Comparison of ENCODE assay signal across 13 cellular contexts in the genomic region with DNA sequence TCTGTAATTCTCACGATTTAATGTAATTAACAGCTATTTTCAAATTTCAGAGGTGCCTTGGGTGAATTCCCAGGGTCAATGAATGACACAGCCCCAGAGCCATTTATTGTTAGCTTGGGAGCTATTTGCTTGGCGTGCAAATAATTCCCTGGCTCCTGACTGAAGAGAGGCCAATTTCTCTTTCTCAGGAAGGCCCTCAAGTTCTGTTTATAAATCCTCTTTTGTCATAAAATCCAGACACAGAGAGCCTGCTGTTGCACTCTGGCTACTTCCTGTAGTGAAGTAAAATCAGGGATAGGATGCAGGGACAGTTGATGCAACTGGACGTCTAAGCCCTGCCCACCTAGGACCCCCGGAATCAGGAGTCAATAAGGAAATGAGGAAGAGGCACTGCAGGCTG.
DNase-seq lines count a peak whose midpoint lies in the region; ATAC-seq and FAIRE-seq lines count a peak whose summit lies in the region.
"Had no signal": no experiment of that assay in that cellular context is flagged by ENCODE, and none has a peak within 500 bp of the region (broad histone marks: within the 10 kb centered on the region; RNA-seq: fewer than 3 reads in every experiment).

No MANE protein-coding gene starts in this region.

- H3K4me1 Mint-ChIP-seq in CD4-positive, alpha-beta memory T cell, result no peaks in the 10 kb centered on the region
- H3K4me1 Mint-ChIP-seq: naive thymus-derived CD8-positive, alpha-beta T cell had no signal

- H3K9me3 Mint-ChIP-seq in CD4-positive, alpha-beta memory T cell, result peaks cover 0 to 4% (median 0%) of the 10 kb centered on the region in 8 donors

- no peaks in the 10 kb centered on the region for H3K36me3 Mint-ChIP-seq in CD4-positive, alpha-beta memory T cell
- H3K36me3 Mint-ChIP-seq: activated naive CD4-positive, alpha-beta T cell treated with anti-CD3 and anti-CD28 coated beads, Interleukin-2, amount 50 U/mL, for 72 hours had no signal

- H3K36me3 ChIP-seq in CD4-positive, alpha-beta memory T cell (ENCODE audit: insufficient read depth, low read length), result no peaks in the 10 kb centered on the region
- H3K36me3 ChIP-seq: BE2C had no signal

- no peaks in the 10 kb centered on the region for H3K4me1 ChIP-seq in CD4-positive, alpha-beta memory T cell (ENCODE audit: insufficient read depth, low read length)

- peak; percentile 9 for FAIRE-seq in urothelium cell line (lab: Jason Lieb, UNC)

- H3K4me3 ChIP-seq in CD4-positive, alpha-beta memory T cell (ENCODE audit: low read length in 2 of 2), result no peak overlapping the region

- peak overlapping the region; percentile 57 for H3K27ac ChIP-seq in cingulate gyrus (ENCODE audit: low read depth, low read length)
- no peak overlapping the region for H3K27ac ChIP-seq in CD4-positive, alpha-beta memory T cell (ENCODE audit: low read depth, low read length)

- H3K27me3 ChIP-seq in CD4-positive, alpha-beta memory T cell (ENCODE audit: insufficient read depth, low read length), result no peaks in the 10 kb centered on the region
- H3K27me3 ChIP-seq: BE2C had no signal

- intact Hi-C loops in Right ventricle myocardium superior (cut with DNase I) (no loop called here), left ventricle myocardium superior (cut with micrococcal nuclease) (no loop called here)
- intact Hi-C loops in CD4-positive, alpha-beta memory T cell (cut with micrococcal nuclease), result no loop called here

- H3K4me3 Mint-ChIP-seq in CD4-positive, alpha-beta memory T cell, result no peak overlapping the region
- H3K4me3 Mint-ChIP-seq: naive thymus-derived CD8-positive, alpha-beta T cell had no signal

- peaks cover 0 to 14% of the 10 kb centered on the region in 2 donors for H3K27me3 Mint-ChIP-seq in CD4-positive, alpha-beta memory T cell

- POLR2A ChIA-PET in CD4-positive, alpha-beta memory T cell (lab: Charles Lee; ENCODE audit: partially characterized antibody), result no interaction called here

- no peak overlapping the region for H3K27ac Mint-ChIP-seq in CD4-positive, alpha-beta memory T cell
- H3K27ac Mint-ChIP-seq: naive thymus-derived CD8-positive, alpha-beta T cell had no signal

- CTCF ChIA-PET in CD4-positive, alpha-beta memory T cell (lab: Charles Lee; ENCODE audit: partially characterized antibody), result no interaction called here

- no peak for DNase-seq in Right ventricle myocardium superior
- no peak for DNase-seq in left ventricle myocardium superior
- peak; percentile 12 for DNase-seq in midbrain (lab: John Stamatoyannopoulos, UW)
- no peak for DNase-seq in urothelium cell line (ENCODE audit: low spot score)
- DNase-seq in CD4-positive, alpha-beta memory T cell, result no peak
- DNase-seq: activated CD4-positive, alpha-beta T cell treated with anti-CD3 and anti-CD28 coated beads, Interleukin-2, amount 50 U/mL, for 1 hour; BE2C; MV-4-11; naive thymus-derived CD8-positive, alpha-beta T cell had no signal

- no peaks in the 10 kb centered on the region for H3K9me3 ChIP-seq in CD4-positive, alpha-beta memory T cell (ENCODE audit: control insufficient read depth in 1 of 2, low read length in 2 of 2)
- H3K9me3 ChIP-seq: BE2C had no signal

- ATAC-seq in Right ventricle myocardium superior (ENCODE audit: poor library complexity), result peak; percentile 19
- no peak for ATAC-seq in left ventricle myocardium superior
- ATAC-seq in HG03354 (IDR thresholded peaks at IDR 0.05; ENCODE audit: poor library complexity, severe bottlenecking, unreplicated experiment), result no peak
- ATAC-seq in HG03521 (IDR thresholded peaks at IDR 0.05; ENCODE audit: unreplicated experiment), result no peak
- ATAC-seq: activated naive CD4-positive, alpha-beta T cell treated with anti-CD3 and anti-CD28 coated beads, Interleukin-2, amount 50 U/mL, for 72 hours; naive thymus-derived CD8-positive, alpha-beta T cell had no signal
